In the genomic region with DNA sequence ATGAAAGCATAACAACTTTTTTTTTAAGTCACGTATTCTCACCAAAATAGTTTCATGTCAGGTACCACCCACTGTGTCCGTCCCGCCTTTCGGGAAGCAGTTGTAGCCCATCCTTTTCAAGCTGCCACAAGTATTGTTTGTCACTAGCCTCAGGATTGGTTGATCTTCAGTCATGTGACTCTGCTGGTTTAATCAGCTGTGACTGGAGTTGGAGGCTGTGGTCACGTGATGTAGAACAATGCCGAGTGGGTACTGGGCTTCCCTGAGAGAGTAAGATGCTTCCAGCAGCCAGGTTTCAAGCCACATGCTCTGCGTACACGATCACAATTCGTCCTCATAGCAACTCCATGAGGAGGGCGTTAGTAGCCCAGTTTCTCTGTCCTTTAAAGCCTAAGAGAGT, we compare ENCODE assay signal across 1 cellular context.
TF ChIP-seq lines count a peak whose summit lies in the region.

No MANE protein-coding gene starts in this region.

TF ChIP-seq in K562, 482 proteins besides CTCF, POLR2A, EP300 and RAD21 (continued from another document):
- TF ChIP-seq, protein P1, sequence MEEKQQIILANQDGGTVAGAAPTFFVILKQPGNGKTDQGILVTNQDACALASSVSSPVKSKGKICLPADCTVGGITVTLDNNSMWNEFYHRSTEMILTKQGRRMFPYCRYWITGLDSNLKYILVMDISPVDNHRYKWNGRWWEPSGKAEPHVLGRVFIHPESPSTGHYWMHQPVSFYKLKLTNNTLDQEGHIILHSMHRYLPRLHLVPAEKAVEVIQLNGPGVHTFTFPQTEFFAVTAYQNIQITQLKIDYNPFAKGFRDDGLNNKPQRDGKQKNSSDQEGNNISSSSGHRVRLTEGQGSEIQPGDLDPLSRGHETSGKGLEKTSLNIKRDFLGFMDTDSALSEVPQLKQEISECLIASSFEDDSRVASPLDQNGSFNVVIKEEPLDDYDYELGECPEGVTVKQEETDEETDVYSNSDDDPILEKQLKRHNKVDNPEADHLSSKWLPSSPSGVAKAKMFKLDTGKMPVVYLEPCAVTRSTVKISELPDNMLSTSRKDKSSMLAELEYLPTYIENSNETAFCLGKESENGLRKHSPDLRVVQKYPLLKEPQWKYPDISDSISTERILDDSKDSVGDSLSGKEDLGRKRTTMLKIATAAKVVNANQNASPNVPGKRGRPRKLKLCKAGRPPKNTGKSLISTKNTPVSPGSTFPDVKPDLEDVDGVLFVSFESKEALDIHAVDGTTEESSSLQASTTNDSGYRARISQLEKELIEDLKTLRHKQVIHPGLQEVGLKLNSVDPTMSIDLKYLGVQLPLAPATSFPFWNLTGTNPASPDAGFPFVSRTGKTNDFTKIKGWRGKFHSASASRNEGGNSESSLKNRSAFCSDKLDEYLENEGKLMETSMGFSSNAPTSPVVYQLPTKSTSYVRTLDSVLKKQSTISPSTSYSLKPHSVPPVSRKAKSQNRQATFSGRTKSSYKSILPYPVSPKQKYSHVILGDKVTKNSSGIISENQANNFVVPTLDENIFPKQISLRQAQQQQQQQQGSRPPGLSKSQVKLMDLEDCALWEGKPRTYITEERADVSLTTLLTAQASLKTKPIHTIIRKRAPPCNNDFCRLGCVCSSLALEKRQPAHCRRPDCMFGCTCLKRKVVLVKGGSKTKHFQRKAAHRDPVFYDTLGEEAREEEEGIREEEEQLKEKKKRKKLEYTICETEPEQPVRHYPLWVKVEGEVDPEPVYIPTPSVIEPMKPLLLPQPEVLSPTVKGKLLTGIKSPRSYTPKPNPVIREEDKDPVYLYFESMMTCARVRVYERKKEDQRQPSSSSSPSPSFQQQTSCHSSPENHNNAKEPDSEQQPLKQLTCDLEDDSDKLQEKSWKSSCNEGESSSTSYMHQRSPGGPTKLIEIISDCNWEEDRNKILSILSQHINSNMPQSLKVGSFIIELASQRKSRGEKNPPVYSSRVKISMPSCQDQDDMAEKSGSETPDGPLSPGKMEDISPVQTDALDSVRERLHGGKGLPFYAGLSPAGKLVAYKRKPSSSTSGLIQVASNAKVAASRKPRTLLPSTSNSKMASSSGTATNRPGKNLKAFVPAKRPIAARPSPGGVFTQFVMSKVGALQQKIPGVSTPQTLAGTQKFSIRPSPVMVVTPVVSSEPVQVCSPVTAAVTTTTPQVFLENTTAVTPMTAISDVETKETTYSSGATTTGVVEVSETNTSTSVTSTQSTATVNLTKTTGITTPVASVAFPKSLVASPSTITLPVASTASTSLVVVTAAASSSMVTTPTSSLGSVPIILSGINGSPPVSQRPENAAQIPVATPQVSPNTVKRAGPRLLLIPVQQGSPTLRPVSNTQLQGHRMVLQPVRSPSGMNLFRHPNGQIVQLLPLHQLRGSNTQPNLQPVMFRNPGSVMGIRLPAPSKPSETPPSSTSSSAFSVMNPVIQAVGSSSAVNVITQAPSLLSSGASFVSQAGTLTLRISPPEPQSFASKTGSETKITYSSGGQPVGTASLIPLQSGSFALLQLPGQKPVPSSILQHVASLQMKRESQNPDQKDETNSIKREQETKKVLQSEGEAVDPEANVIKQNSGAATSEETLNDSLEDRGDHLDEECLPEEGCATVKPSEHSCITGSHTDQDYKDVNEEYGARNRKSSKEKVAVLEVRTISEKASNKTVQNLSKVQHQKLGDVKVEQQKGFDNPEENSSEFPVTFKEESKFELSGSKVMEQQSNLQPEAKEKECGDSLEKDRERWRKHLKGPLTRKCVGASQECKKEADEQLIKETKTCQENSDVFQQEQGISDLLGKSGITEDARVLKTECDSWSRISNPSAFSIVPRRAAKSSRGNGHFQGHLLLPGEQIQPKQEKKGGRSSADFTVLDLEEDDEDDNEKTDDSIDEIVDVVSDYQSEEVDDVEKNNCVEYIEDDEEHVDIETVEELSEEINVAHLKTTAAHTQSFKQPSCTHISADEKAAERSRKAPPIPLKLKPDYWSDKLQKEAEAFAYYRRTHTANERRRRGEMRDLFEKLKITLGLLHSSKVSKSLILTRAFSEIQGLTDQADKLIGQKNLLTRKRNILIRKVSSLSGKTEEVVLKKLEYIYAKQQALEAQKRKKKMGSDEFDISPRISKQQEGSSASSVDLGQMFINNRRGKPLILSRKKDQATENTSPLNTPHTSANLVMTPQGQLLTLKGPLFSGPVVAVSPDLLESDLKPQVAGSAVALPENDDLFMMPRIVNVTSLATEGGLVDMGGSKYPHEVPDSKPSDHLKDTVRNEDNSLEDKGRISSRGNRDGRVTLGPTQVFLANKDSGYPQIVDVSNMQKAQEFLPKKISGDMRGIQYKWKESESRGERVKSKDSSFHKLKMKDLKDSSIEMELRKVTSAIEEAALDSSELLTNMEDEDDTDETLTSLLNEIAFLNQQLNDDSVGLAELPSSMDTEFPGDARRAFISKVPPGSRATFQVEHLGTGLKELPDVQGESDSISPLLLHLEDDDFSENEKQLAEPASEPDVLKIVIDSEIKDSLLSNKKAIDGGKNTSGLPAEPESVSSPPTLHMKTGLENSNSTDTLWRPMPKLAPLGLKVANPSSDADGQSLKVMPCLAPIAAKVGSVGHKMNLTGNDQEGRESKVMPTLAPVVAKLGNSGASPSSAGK (IDR thresholded peaks at IDR 0.05): peak; percentile 33; the same call in 1 of the 2 replicates
- TF ChIP-seq FOS (IDR thresholded peaks at IDR 0.05; ENCODE audit: extremely low read depth, insufficient read length) (peak; percentile 7), FOSL1 (tag; conservative IDR thresholded peaks at IDR 0.05) (no peak), RBM39 (optimal IDR thresholded peaks at IDR 0.05; ENCODE audit: low read depth, low read length) (no peak), POLR3G (IDR thresholded peaks at IDR 0.05; ENCODE audit: extremely low read depth, insufficient read length, insufficient replicate concordance) (no peak)
